In the genomic region with DNA sequence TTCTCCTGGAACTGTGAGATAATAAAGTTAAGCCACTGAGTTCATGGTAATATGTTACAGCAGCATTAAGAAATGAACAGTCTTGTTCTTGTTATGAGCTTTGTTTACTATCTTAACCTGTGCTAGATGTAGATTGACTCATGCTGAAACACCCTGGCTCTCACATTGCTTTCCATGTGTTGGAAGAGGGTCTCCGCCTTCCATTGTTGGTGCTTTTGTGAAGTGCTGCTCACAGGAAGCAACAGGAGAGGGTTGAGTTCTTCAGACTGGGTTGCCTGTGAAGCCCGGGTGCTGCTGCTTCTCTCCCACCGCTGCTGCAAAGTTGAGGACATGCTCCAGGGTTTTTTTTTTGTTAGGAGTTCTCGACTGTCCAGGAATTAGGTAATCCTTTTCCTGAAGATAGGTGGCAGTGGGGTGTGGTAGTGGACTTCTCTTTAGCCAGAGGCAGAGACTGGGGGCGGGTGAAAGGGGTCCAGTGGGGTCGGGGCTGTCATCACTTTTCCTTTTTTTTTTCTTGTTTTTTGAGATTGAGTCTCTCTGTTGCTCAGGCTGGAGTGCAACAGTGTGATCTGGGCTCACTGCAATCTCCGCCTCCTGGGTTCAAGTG, we compare ENCODE assay signal across 2 cellular contexts.
TF ChIP-seq lines count a peak whose summit lies in the region.

No MANE protein-coding gene starts in this region.

TF ChIP-seq in A549, 52 proteins besides CTCF, POLR2A, EP300 and RAD21 (continued from another document):
- TF ChIP-seq, protein P1, sequence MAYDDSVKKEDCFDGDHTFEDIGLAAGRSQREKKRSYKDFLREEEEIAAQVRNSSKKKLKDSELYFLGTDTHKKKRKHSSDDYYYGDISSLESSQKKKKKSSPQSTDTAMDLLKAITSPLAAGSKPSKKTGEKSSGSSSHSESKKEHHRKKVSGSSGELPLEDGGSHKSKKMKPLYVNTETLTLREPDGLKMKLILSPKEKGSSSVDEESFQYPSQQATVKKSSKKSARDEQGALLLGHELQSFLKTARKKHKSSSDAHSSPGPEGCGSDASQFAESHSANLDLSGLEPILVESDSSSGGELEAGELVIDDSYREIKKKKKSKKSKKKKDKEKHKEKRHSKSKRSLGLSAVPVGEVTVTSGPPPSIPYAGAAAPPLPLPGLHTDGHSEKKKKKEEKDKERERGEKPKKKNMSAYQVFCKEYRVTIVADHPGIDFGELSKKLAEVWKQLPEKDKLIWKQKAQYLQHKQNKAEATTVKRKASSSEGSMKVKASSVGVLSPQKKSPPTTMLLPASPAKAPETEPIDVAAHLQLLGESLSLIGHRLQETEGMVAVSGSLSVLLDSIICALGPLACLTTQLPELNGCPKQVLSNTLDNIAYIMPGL (CRISPR knock-in tag; IDR thresholded peaks at IDR 0.05; ENCODE audit: borderline replicate concordance): no peak
- TF ChIP-seq CBX8 (IDR thresholded peaks at IDR 0.05): no peak

TF ChIP-seq in WTC11, 78 proteins besides CTCF, POLR2A, EP300 and RAD21 (continued from another document):
- TF ChIP-seq, protein P2, sequence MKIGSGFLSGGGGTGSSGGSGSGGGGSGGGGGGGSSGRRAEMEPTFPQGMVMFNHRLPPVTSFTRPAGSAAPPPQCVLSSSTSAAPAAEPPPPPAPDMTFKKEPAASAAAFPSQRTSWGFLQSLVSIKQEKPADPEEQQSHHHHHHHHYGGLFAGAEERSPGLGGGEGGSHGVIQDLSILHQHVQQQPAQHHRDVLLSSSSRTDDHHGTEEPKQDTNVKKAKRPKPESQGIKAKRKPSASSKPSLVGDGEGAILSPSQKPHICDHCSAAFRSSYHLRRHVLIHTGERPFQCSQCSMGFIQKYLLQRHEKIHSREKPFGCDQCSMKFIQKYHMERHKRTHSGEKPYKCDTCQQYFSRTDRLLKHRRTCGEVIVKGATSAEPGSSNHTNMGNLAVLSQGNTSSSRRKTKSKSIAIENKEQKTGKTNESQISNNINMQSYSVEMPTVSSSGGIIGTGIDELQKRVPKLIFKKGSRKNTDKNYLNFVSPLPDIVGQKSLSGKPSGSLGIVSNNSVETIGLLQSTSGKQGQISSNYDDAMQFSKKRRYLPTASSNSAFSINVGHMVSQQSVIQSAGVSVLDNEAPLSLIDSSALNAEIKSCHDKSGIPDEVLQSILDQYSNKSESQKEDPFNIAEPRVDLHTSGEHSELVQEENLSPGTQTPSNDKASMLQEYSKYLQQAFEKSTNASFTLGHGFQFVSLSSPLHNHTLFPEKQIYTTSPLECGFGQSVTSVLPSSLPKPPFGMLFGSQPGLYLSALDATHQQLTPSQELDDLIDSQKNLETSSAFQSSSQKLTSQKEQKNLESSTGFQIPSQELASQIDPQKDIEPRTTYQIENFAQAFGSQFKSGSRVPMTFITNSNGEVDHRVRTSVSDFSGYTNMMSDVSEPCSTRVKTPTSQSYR (CRISPR knock-in tag; IDR thresholded peaks at IDR 0.05): no peak
